ENCODE assay signal across 8 cellular contexts in genomic region chr6:28895131-28895812, GRCh38. TPM values are rescaled to one million over a fixed set of nuclear protein-coding genes. Genes with fewer than 3 reads are reported as not detected.
DNase-seq lines count a peak whose midpoint lies in the region; TF ChIP-seq lines count a peak whose summit lies in the region.

No MANE protein-coding gene starts in this region.

- H3K4me3 ChIP-seq in HFF-Myc (replicated peaks; ENCODE audit: low read depth, low read length): peak overlapping the region; percentile 73

- H3K27me3 Mint-ChIP-seq in activated naive CD4-positive, alpha-beta T cell treated with anti-CD3 and anti-CD28 coated beads, Interleukin-2, amount 50 U/mL, for 24 hours: no peaks in the 10 kb centered on the region

- H3K4me1 Mint-ChIP-seq in activated naive CD4-positive, alpha-beta T cell treated with anti-CD3 and anti-CD28 coated beads, Interleukin-2, amount 50 U/mL, for 24 hours: peaks cover 9% of the 10 kb centered on the region

- H3K27ac Mint-ChIP-seq in activated naive CD4-positive, alpha-beta T cell treated with anti-CD3 and anti-CD28 coated beads, Interleukin-2, amount 50 U/mL, for 24 hours: peak overlapping the region; percentile 99

- peak overlapping the region; percentile 98 for H3K4me3 Mint-ChIP-seq in activated naive CD4-positive, alpha-beta T cell treated with anti-CD3 and anti-CD28 coated beads, Interleukin-2, amount 50 U/mL, for 24 hours

- H3K36me3 Mint-ChIP-seq in activated naive CD4-positive, alpha-beta T cell treated with anti-CD3 and anti-CD28 coated beads, Interleukin-2, amount 50 U/mL, for 24 hours: peaks cover 2% of the 10 kb centered on the region

- TF ChIP-seq CTCF in HFF-Myc (IDR thresholded peaks at IDR 0.05; ENCODE audit: low read depth, low read length, missing control alignments): no peak

- in situ Hi-C loops in SK-MEL-5 (cut with HindIII; ENCODE audit: low pct_unique_long_range_greater_than_20kb, low sequenced_read_pairs): no loop called here

- no peaks in the 10 kb centered on the region for H3K9me3 Mint-ChIP-seq in activated naive CD4-positive, alpha-beta T cell treated with anti-CD3 and anti-CD28 coated beads, Interleukin-2, amount 50 U/mL, for 24 hours

- DNase-seq in GM04503 (ENCODE audit: low read depth) (peak; percentile 83), HFF-Myc (ENCODE audit: extremely low read depth, low read depth) (peak; percentile 92), MV-4-11 (lab: John Stamatoyannopoulos, UW) (peak; percentile 95), SK-MEL-5 (ENCODE audit: low read depth, low spot score) (peak; percentile 98), globus pallidus (ENCODE audit: low spot score) (peak; percentile 91), non-pigmented ciliary epithelial cell (ENCODE audit: low read depth) (peak; percentile 88), superior temporal gyrus (ENCODE audit: extremely low spot score) (peak; percentile 98)

RNA-seq across cellular contexts. Expression of gene TRIM27, which starts 28.5 kb away (rescaled TPM):
- total RNA-seq in SK-MEL-5 (2014; rRNA removed; shearing (Covaris generic)): 66.2 and 76.2 TPM in 2 replicates
- polyA plus RNA-seq in SK-MEL-5 (2015; cell fraction: cytosol; rRNA removed): 52.3 and 57.8 TPM in 2 replicates
- polyA plus RNA-seq in SK-MEL-5 (2015; cell fraction: nucleus; rRNA removed): 103 and 120 TPM in 2 replicates

Comparison
In these comparisons a context has a peak if more than half of its experiments do, and no peak if none do; other contexts are left out.
1. Peak in every context shown above with its lines: DNase-seq and H3K4me3 ChIP-seq.